Comparison of ENCODE assay signal across 9 cellular contexts in genomic region chr19:40421468-40421778, GRCh38. TPM values are rescaled to one million over a fixed set of nuclear protein-coding genes. Genes with fewer than 3 reads are reported as not detected.
A peak's percentile ranks its signal among the peaks of the same experiment; 100 is the strongest.
DNase-seq lines count a peak whose midpoint lies in the region; ATAC-seq and TF ChIP-seq lines count a peak whose summit lies in the region.
"Had no signal": no experiment of that assay in that cellular context is flagged by ENCODE, and none has a peak within 500 bp of the region (broad histone marks: within the 10 kb centered on the region; RNA-seq: fewer than 3 reads in every experiment).

No MANE protein-coding gene starts in this region.

- peak overlapping the region; percentile 42 for H3K4ac ChIP-seq in mesendoderm (ENCODE audit: low read depth, low read length)

- ATAC-seq in heart right ventricle (no peak), left ventricle myocardium superior (no peak), aorta (ENCODE audit: low FRiP score) (no peak)

- H3K4me3 Mint-ChIP-seq in brain: peak overlapping the region; percentile 77 to 89 (median 81)

- peaks cover 5% of the 10 kb centered on the region for H3K36me3 Mint-ChIP-seq in brain

- H3K27me3 ChIP-seq in heart right ventricle: no peaks in the 10 kb centered on the region
- no peaks in the 10 kb centered on the region for H3K27me3 ChIP-seq in mesendoderm (ENCODE audit: insufficient read depth, low read length, poor library complexity)
- no peaks in the 10 kb centered on the region for H3K27me3 ChIP-seq in aorta (ENCODE audit: control insufficient read depth in 1 of 2, insufficient read depth in 2 of 2, low read length in 1 of 2)

- peaks cover 2% of the 10 kb centered on the region for H3K79me1 ChIP-seq in mesendoderm (ENCODE audit: low read length)

- no peak for DNase-seq in heart right ventricle
- DNase-seq in left ventricle myocardium superior: no peak
- DNase-seq in mesendoderm: no peak
- DNase-seq in aorta: no peak
- no peak for DNase-seq in GM13976 (ENCODE audit: low spot score)
- DNase-seq in effector CD8-positive, alpha-beta T cell (lab: John Stamatoyannopoulos, UW): no peak
- DNase-seq in activated CD4-positive, alpha-beta T cell treated with anti-CD3 and anti-CD28 coated beads for 1 hour: no peak

- H3K27ac ChIP-seq in heart right ventricle: peak overlapping the region; percentile 95 to 100 (median 99)
- H3K27ac ChIP-seq in mesendoderm (ENCODE audit: low read depth, low read length): peak overlapping the region; percentile 99
- peak overlapping the region; percentile 93 to 96 for H3K27ac ChIP-seq in aorta (ENCODE audit: low read depth in 1 of 2, low read length in 2 of 2)

- H3K4me3 ChIP-seq in heart right ventricle (peak overlapping the region in 9 of 10 donors; percentile 49 to 80 (median 65)), mesendoderm (ENCODE audit: low read length) (peak overlapping the region; percentile 17), aorta (ENCODE audit: low read length in 2 of 2) (no peak overlapping the region)

- H3K4me1 ChIP-seq in heart right ventricle: peaks cover 9 to 65% (median 51%) of the 10 kb centered on the region in 9 donors
- H3K4me1 ChIP-seq in mesendoderm (ENCODE audit: control insufficient read depth, low read depth, low read length): no peaks in the 10 kb centered on the region
- H3K4me1 ChIP-seq in aorta (ENCODE audit: control insufficient read depth in 1 of 2, insufficient read depth in 2 of 2, low read length in 2 of 2): no peaks in the 10 kb centered on the region

- H3K18ac ChIP-seq in mesendoderm (ENCODE audit: low read length): peak overlapping the region; percentile 46

- peak overlapping the region; percentile 94 for H3K9ac ChIP-seq in mesendoderm (ENCODE audit: low read length)

- no peaks in the 10 kb centered on the region for H3K79me2 ChIP-seq in mesendoderm (ENCODE audit: control insufficient read depth, insufficient read depth, low read length)

- H2BK120ac ChIP-seq in mesendoderm (ENCODE audit: low read depth, low read length): no peak overlapping the region

- H3K9me3 ChIP-seq in heart right ventricle (no peaks in the 10 kb centered on the region), aorta (ENCODE audit: control insufficient read depth, low read length) (no peaks in the 10 kb centered on the region)

- in situ Hi-C loops in GM13976 (cut with MboI; ENCODE audit: low sequenced_read_pairs, unreplicated experiment): no loop called here

- H3K56ac ChIP-seq in mesendoderm (ENCODE audit: low read length): peak overlapping the region; percentile 94

- H4K8ac ChIP-seq in mesendoderm (ENCODE audit: low read depth, low read length): no peak overlapping the region

- peak overlapping the region; percentile 67 to 97 (median 95) for H3K27ac Mint-ChIP-seq in brain

- H3K23ac ChIP-seq in mesendoderm (ENCODE audit: low read length): no peak overlapping the region

- peaks cover 0 to 7% (median 0%) of the 10 kb centered on the region in 5 experiments for H3K9me3 Mint-ChIP-seq in brain

- no peak overlapping the region for H2AK5ac ChIP-seq in mesendoderm (ENCODE audit: low read length)

- intact Hi-C loops in heart right ventricle (cut with DNase I): loop anchor here in 5 of 10 donors (1.0 to 10.0 kb wide), 7 partner anchors 22 to 181 kb away; partner anchors contain the start of genes C19orf47 (in 2 of the 5), PLD3 (in 2 of the 5), BLVRB (in 1 of the 5) and LTBP4 (in 1 of the 5)
- intact Hi-C loops in left ventricle myocardium superior (cut with micrococcal nuclease): no loop called here
- intact Hi-C loops in aorta (cut with DNase I): loop anchor here (1.0 to 10.0 kb wide), 3 partner anchors 22 to 117 kb away; partner anchors contain the start of genes C19orf47 (in 1 of the 2) and PLD3 (in 1 of the 2)

- TF ChIP-seq CTCF in heart right ventricle (IDR thresholded peaks at IDR 0.05) (no peak), brain (conservative IDR thresholded peaks at IDR 0.05) (no peak), GM13976 (IDR thresholded peaks at IDR 0.05; ENCODE audit: borderline replicate concordance, control extremely low read depth, extremely low read depth, insufficient read depth, missing control alignments) (no peak)

- H3K27me3 Mint-ChIP-seq in brain: peaks cover 8% of the 10 kb centered on the region

- peaks cover 42% of the 10 kb centered on the region for H3K4me1 Mint-ChIP-seq in brain

- H2BK15ac ChIP-seq in mesendoderm (replicated peaks; ENCODE audit: low read depth): no peak overlapping the region

- H2BK5ac ChIP-seq in mesendoderm (ENCODE audit: low read length): peak overlapping the region; percentile 59

- H3K4me2 ChIP-seq in mesendoderm (ENCODE audit: low read length): peak overlapping the region; percentile 94

- no peak overlapping the region for H4K5ac ChIP-seq in mesendoderm (ENCODE audit: low read length)

- 20 to 21% methylated on average over 4 of the region's 4 CpGs for WGBS in heart right ventricle, 2 donors
- no CpG with 5 or more reads among the region's 4 CpGs for WGBS in mesendoderm (ENCODE audit: extremely low coverage, insufficient coverage, low lambda C conversion rate)
- WGBS in aorta, 2 donors: 10 to 18% methylated on average over 4 of the region's 4 CpGs

- H3K36me3 ChIP-seq in heart right ventricle (peaks cover 0 to 21% (median 12%) of the 10 kb centered on the region in 9 donors), mesendoderm (ENCODE audit: control insufficient read depth, insufficient read depth, low read length) (peaks cover 2% of the 10 kb centered on the region), aorta (ENCODE audit: control insufficient read depth in 1 of 2, insufficient read depth in 2 of 2, low read length in 1 of 2) (peaks cover 0 to 4% of the 10 kb centered on the region in 2 donors)

RNA-seq across cellular contexts. Expression of gene SERTAD1, which starts 4.4 kb away (rescaled TPM):
- 10 to 100 TPM in 3 of 10 donors, 1 to 10 TPM in 7; 6.3 to 16.8 (median 8.4) TPM for total RNA-seq in heart right ventricle
- polyA plus RNA-seq in heart right ventricle: 10 to 100 TPM; 13.4 to 35.8 TPM
- total RNA-seq in left ventricle myocardium superior: 8.9 TPM
- 4.6 TPM for polyA plus RNA-seq in brain (ENCODE audit: insufficient read depth, low read depth, low replicate concordance)
- 2.3 TPM for polyA plus RNA-seq in mesendoderm (2013, experiment 1 of 2)
- polyA plus RNA-seq in mesendoderm (2013, experiment 2 of 2): 2.5 TPM
- total RNA-seq in aorta: 10 to 100 TPM; 19.7 to 27.8 TPM
- polyA plus RNA-seq in aorta: 10 to 100 TPM; 13.0 to 15.8 TPM

RNA-seq across cellular contexts. Expression of gene PRX, which starts 8.2 kb away (rescaled TPM):
- total RNA-seq in heart right ventricle (1 to 10 TPM; 1.7 to 3.8 (median 2.7) TPM), left ventricle myocardium superior (4.1 TPM), aorta (1 to 10 TPM; 4.9 to 7.6 TPM)
- polyA plus RNA-seq in heart right ventricle (1 to 10 TPM; 2.4 to 2.7 TPM), brain (ENCODE audit: insufficient read depth, low read depth, low replicate concordance) (2.6 TPM), aorta (1 to 10 TPM; 3.1 to 5.2 TPM)
- polyA plus RNA-seq in mesendoderm (2013, experiment 1 of 2): 1.1 TPM
- 1.5 TPM for polyA plus RNA-seq in mesendoderm (2013, experiment 2 of 2)

RNA-seq across cellular contexts. Expression of gene SERTAD3, which starts 22.7 kb away (rescaled TPM):
- total RNA-seq in heart right ventricle (10 to 100 TPM; 19.4 to 37.5 (median 27.4) TPM), left ventricle myocardium superior (23.4 TPM), aorta (10 to 100 TPM; 34.8 to 46.3 TPM)
- polyA plus RNA-seq in heart right ventricle (10 to 100 TPM; 35.3 to 35.6 TPM), brain (ENCODE audit: insufficient read depth, low read depth, low replicate concordance) (10.5 TPM), aorta (10 to 100 TPM; 25.0 to 28.5 TPM)
- polyA plus RNA-seq in mesendoderm (2013, experiment 1 of 2): 8.4 TPM
- polyA plus RNA-seq in mesendoderm (2013, experiment 2 of 2): 8.1 TPM

RNA-seq across cellular contexts. Expression of gene HIPK4, which starts 31.4 kb away (rescaled TPM):
- total RNA-seq in heart right ventricle (under 1 TPM in 2 of 10 donors, not detected in 8; 0.10 to 0.15 TPM), left ventricle myocardium superior (not detected), aorta (under 1 TPM; 0.21 to 0.23 TPM)
- polyA plus RNA-seq in heart right ventricle (under 1 TPM in 1 of 2 donors, not detected in 1; 0.09 TPM), brain (ENCODE audit: insufficient read depth, low read depth, low replicate concordance) (not detected), aorta (under 1 TPM in 1 of 2 donors, not detected in 1; 0.51 TPM)
- 0.11 TPM for polyA plus RNA-seq in mesendoderm (2013, experiment 1 of 2)
- polyA plus RNA-seq in mesendoderm (2013, experiment 2 of 2): 0.14 TPM
- total RNA-seq: lung microvascular endothelial cell had no signal

RNA-seq across cellular contexts. Expression of gene BLVRB, which starts 44.1 kb away (rescaled TPM):
- 100 to 1,000 TPM in 3 of 10 donors, 10 to 100 TPM in 7; 70.9 to 144 (median 91.4) TPM for total RNA-seq in heart right ventricle
- polyA plus RNA-seq in heart right ventricle: 100 to 1,000 TPM in 1 of 2 donors, 10 to 100 TPM in 1; 95.8 to 213 TPM
- 120 TPM for total RNA-seq in left ventricle myocardium superior
- 24.4 TPM for polyA plus RNA-seq in brain (ENCODE audit: insufficient read depth, low read depth, low replicate concordance)
- polyA plus RNA-seq in mesendoderm (2013, experiment 1 of 2): 19.8 TPM
- polyA plus RNA-seq in mesendoderm (2013, experiment 2 of 2): 20.7 TPM
- total RNA-seq in aorta: 10 to 100 TPM; 72.3 to 77.1 TPM
- polyA plus RNA-seq in aorta: 100 to 1,000 TPM in 1 of 2 donors, 10 to 100 TPM in 1; 96.8 to 134 TPM

Comparison
In these comparisons a context has a peak if more than half of its experiments do, and no peak if none do; other contexts are left out.
1. H3K4me3 ChIP-seq: peak in heart right ventricle (9 of 10) and mesendoderm (single experiment); none in aorta (0 of 2).
2. Peak in every context shown above with its lines, with median percentiles within 50 percentile points of each other: H3K27ac ChIP-seq.